In genomic region chr1:168772428-168772827, GRCh38 we compare ENCODE assay signal across 1 cellular context.
TF ChIP-seq lines count a peak whose summit lies in the region.

No MANE protein-coding gene starts in this region.

TF ChIP-seq in HepG2, 621 proteins besides CTCF, POLR2A, EP300 and RAD21 (continued from another document and continues in another):
- TF ChIP-seq ZBED4 (CRISPR knock-in tag; IDR thresholded peaks at IDR 0.05; ENCODE audit: borderline replicate concordance) (no peak), ZNF776 (CRISPR knock-in tag; IDR thresholded peaks at IDR 0.05) (no peak), RXRB (CRISPR knock-in tag; IDR thresholded peaks at IDR 0.05; ENCODE audit: borderline replicate concordance) (0 out of 2 replicates have a peak, but pooled peaks have one; percentile 35), AHDC1 (CRISPR knock-in tag; IDR thresholded peaks at IDR 0.05; ENCODE audit: borderline replicate concordance) (peak; percentile 49; the same call in 1 of the 2 replicates), FOXO1 (CRISPR knock-in tag; IDR thresholded peaks at IDR 0.05) (peak; percentile 27; the same call in 1 of the 2 replicates), CC2D1A (CRISPR knock-in tag; IDR thresholded peaks at IDR 0.05) (no peak), TIGD3 (CRISPR knock-in tag; IDR thresholded peaks at IDR 0.05; ENCODE audit: borderline replicate concordance) (no peak), ZBTB49 (CRISPR knock-in tag; IDR thresholded peaks at IDR 0.05; ENCODE audit: borderline replicate concordance) (no peak), POGZ (CRISPR knock-in tag; IDR thresholded peaks at IDR 0.05) (0 out of 2 replicates have a peak, but pooled peaks have one; percentile 14), ZC3H13 (CRISPR knock-in tag; IDR thresholded peaks at IDR 0.05) (no peak), RERE (CRISPR knock-in tag; IDR thresholded peaks at IDR 0.05; ENCODE audit: low read depth) (no peak), SOX5 (CRISPR knock-in tag; IDR thresholded peaks at IDR 0.05; ENCODE audit: borderline replicate concordance) (no peak), KLF15 (CRISPR knock-in tag; IDR thresholded peaks at IDR 0.05; ENCODE audit: borderline replicate concordance) (no peak), JUNB (CRISPR knock-in tag; IDR thresholded peaks at IDR 0.05; ENCODE audit: borderline replicate concordance) (no peak), ZNF792 (CRISPR knock-in tag; IDR thresholded peaks at IDR 0.05) (no peak), MXD3 (CRISPR knock-in tag; IDR thresholded peaks at IDR 0.05) (no peak), BCL6 (CRISPR knock-in tag; IDR thresholded peaks at IDR 0.05) (peak; percentile 78), RARA (CRISPR knock-in tag; IDR thresholded peaks at IDR 0.05) (peak; percentile 33; the same call in 1 of the 2 replicates), BATF2 (CRISPR knock-in tag; IDR thresholded peaks at IDR 0.05) (no peak), CHD2 (IDR thresholded peaks at IDR 0.05; ENCODE audit: low read depth, low read length) (no peak), TBL1XR1 (IDR thresholded peaks at IDR 0.05; ENCODE audit: borderline replicate concordance, low read length, partially characterized antibody) (no peak), SAP130 (CRISPR knock-in tag; IDR thresholded peaks at IDR 0.05; ENCODE audit: low read depth) (0 out of 2 replicates have a peak, but pooled peaks have one; percentile 18), ZNF460 (CRISPR knock-in tag; IDR thresholded peaks at IDR 0.05; ENCODE audit: borderline replicate concordance) (no peak), ZNF337 (CRISPR knock-in tag; IDR thresholded peaks at IDR 0.05; ENCODE audit: borderline replicate concordance, low read depth) (no peak), ZNF570 (CRISPR knock-in tag; IDR thresholded peaks at IDR 0.05; ENCODE audit: borderline replicate concordance) (no peak), MNT (IDR thresholded peaks at IDR 0.05) (no peak), LCORL (IDR thresholded peaks at IDR 0.05) (no peak), LCORL (CRISPR knock-in tag; IDR thresholded peaks at IDR 0.05) (peak; percentile 43; the same call in 1 of the 2 replicates), RNF219 (CRISPR knock-in tag; IDR thresholded peaks at IDR 0.05) (no peak), ZNF446 (CRISPR knock-in tag; IDR thresholded peaks at IDR 0.05) (no peak), RFX3 (CRISPR knock-in tag; IDR thresholded peaks at IDR 0.05) (no peak), FOXP1 (IDR thresholded peaks at IDR 0.05) (no peak), FOXP1 (CRISPR knock-in tag; IDR thresholded peaks at IDR 0.05) (peak; percentile 50; the same call in 1 of the 2 replicates)
